Comparison of ENCODE assay signal across 1 cellular context in the genomic region with DNA sequence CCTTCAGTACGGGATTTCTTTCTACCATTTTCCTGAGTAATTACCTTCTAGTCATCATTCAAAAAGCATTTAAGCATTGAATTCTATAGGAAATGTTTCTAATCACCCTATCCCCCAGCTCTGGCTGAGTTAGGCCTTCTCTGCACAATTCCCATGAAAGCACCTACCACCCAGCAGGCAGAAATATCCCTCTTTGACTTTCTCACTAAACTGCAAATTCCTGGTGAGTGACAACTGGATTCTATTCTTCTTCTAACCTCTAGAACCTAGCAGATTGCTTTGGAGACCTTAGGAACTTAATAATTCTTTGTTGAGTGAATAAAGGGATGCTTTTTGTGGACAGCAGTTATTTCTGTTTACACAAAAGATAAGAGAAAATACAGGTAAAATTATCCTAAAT.
TF ChIP-seq lines count a peak whose summit lies in the region.

No MANE protein-coding gene starts in this region.

TF ChIP-seq in IMR-90, 13 proteins besides CTCF, POLR2A, EP300 and RAD21:
- TF ChIP-seq, protein P1, sequence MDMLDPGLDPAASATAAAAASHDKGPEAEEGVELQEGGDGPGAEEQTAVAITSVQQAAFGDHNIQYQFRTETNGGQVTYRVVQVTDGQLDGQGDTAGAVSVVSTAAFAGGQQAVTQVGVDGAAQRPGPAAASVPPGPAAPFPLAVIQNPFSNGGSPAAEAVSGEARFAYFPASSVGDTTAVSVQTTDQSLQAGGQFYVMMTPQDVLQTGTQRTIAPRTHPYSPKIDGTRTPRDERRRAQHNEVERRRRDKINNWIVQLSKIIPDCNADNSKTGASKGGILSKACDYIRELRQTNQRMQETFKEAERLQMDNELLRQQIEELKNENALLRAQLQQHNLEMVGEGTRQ (IDR thresholded peaks at IDR 0.05; ENCODE audit: low read depth, low read length): no peak
- TF ChIP-seq BHLHE40 (IDR thresholded peaks at IDR 0.05; ENCODE audit: low read depth, low read length) (no peak), MXI1 (IDR thresholded peaks at IDR 0.05; ENCODE audit: borderline replicate concordance, low read depth, low read length) (no peak), MAZ (IDR thresholded peaks at IDR 0.05; ENCODE audit: borderline replicate concordance, low read depth, low read length) (no peak), FOS (IDR thresholded peaks at IDR 0.05; ENCODE audit: low read depth, low read length) (no peak), CEBPB (IDR thresholded peaks at IDR 0.05; ENCODE audit: low read depth, low read length) (no peak), NFE2L2 (IDR thresholded peaks at IDR 0.05; ENCODE audit: low read depth, low read length) (no peak), RCOR1 (IDR thresholded peaks at IDR 0.05; ENCODE audit: insufficient replicate concordance, low read length) (no peak), SMC3 (IDR thresholded peaks at IDR 0.05; ENCODE audit: low read depth, low read length) (no peak), MAFK (IDR thresholded peaks at IDR 0.05; ENCODE audit: low read depth, low read length) (no peak), CHD1 (IDR thresholded peaks at IDR 0.05; ENCODE audit: low read depth, low read length) (no peak), RFX5 (IDR thresholded peaks at IDR 0.05; ENCODE audit: low read depth, low read length) (no peak)
- TF ChIP-seq, protein P2, sequence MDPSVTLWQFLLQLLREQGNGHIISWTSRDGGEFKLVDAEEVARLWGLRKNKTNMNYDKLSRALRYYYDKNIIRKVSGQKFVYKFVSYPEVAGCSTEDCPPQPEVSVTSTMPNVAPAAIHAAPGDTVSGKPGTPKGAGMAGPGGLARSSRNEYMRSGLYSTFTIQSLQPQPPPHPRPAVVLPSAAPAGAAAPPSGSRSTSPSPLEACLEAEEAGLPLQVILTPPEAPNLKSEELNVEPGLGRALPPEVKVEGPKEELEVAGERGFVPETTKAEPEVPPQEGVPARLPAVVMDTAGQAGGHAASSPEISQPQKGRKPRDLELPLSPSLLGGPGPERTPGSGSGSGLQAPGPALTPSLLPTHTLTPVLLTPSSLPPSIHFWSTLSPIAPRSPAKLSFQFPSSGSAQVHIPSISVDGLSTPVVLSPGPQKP (IDR thresholded peaks at IDR 0.05; ENCODE audit: borderline replicate concordance, low read depth, low read length): no peak
